Comparison of ENCODE assay signal across 15 cellular contexts in genomic region chr13:41276824-41277223, GRCh38. TPM values are rescaled to one million over a fixed set of nuclear protein-coding genes. Genes with fewer than 3 reads are reported as not detected.
DNase-seq lines count a peak whose midpoint lies in the region; ATAC-seq, FAIRE-seq and TF ChIP-seq lines count a peak whose summit lies in the region.
"Had no signal": no experiment of that assay in that cellular context is flagged by ENCODE, and none has a peak within 500 bp of the region (broad histone marks: within the 10 kb centered on the region; RNA-seq: fewer than 3 reads in every experiment).

No MANE protein-coding gene starts in this region.

- H3K79me1 ChIP-seq in H1 (ENCODE audit: low read depth, low read length), result no peaks in the 10 kb centered on the region

- H3K27ac ChIP-seq in GM23338 (ENCODE audit: low read depth) (no peak overlapping the region), H1 (ENCODE audit: low read depth, low read length) (no peak overlapping the region)

- no peak for ATAC-seq in GM23338
- ATAC-seq in HG02798 (IDR thresholded peaks at IDR 0.05; ENCODE audit: poor library complexity, unreplicated experiment), result no peak
- ATAC-seq: HCT116 had no signal

- H3F3A ChIP-seq in GM23338 (replicated peaks; ENCODE audit: low read depth), result no peaks in the 10 kb centered on the region

- H2BK12ac ChIP-seq in H1 (ENCODE audit: low read depth, low read length), result no peak overlapping the region

- H3K27me3 ChIP-seq in GM23338 (ENCODE audit: insufficient read depth) (no peaks in the 10 kb centered on the region), H1 (replicated peaks in 1 of 4; ENCODE audit: control insufficient read depth in 3 of 4, extremely low read depth in 1 of 4, insufficient read depth in 3 of 4, low read length in 3 of 4) (no peaks in the 10 kb centered on the region)

- no peak overlapping the region for H3K4me3 ChIP-seq in GM23338
- no peak overlapping the region for H3K4me3 ChIP-seq in H1 (ENCODE audit: extremely low read depth in 1 of 4, insufficient read depth in 2 of 4, low read depth in 3 of 4, low read length in 4 of 4)

- peaks cover 12% of the 10 kb centered on the region; the same call in 1 of the 2 replicates for H3K9me2 ChIP-seq in GM23338 (ENCODE audit: insufficient read depth)

- no peak for TF ChIP-seq POLR2A in H1 (IDR thresholded peaks at IDR 0.05; ENCODE audit: control extremely low read depth in 1 of 2, low read depth in 2 of 2, low read length in 2 of 2)

- H4K20me1 ChIP-seq in GM23338 (replicated peaks; ENCODE audit: insufficient read depth), result no peaks in the 10 kb centered on the region
- H4K20me1 ChIP-seq in H1 (replicated peaks in 1 of 2; ENCODE audit: control insufficient read depth in 1 of 2, insufficient read depth in 2 of 2, low read length in 2 of 2), result no peaks in the 10 kb centered on the region

- H3K4ac ChIP-seq in H1 (replicated peaks; ENCODE audit: insufficient read length, low read depth, low read length), result no peak overlapping the region

- peak overlapping the region; percentile 11; the same call in 1 of the 2 replicates for H3K4me2 ChIP-seq in GM23338
- H3K4me2 ChIP-seq in H1 (ENCODE audit: insufficient read depth in 1 of 2, low read depth in 2 of 2, low read length in 2 of 2), result 0 out of 4 replicates have a peak overlapping the region, but pooled peaks of 1 of the 2 experiments have one; percentile 6

- no peak overlapping the region for H3K27ac Mint-ChIP-seq in activated naive CD4-positive, alpha-beta T cell treated with anti-CD3 and anti-CD28 coated beads for 36 hours
- H3K27ac Mint-ChIP-seq in GM23338, result no peak overlapping the region
- H3K27ac Mint-ChIP-seq: CD14-positive monocyte; CD8-positive, alpha-beta memory T cell; IgD-negative memory B cell had no signal

- no peak overlapping the region for H2BK120ac ChIP-seq in H1 (replicated peaks; ENCODE audit: low read depth, low read length)

- H2BK15ac ChIP-seq in H1 (ENCODE audit: low read length), result no peak overlapping the region

- no peaks in the 10 kb centered on the region for H3K36me3 Mint-ChIP-seq in activated naive CD4-positive, alpha-beta T cell treated with anti-CD3 and anti-CD28 coated beads for 36 hours (ENCODE audit: low read depth)
- no peaks in the 10 kb centered on the region for H3K36me3 Mint-ChIP-seq in GM23338 (ENCODE audit: low read depth)
- H3K36me3 Mint-ChIP-seq: CD14-positive monocyte; CD8-positive, alpha-beta memory T cell; IgD-negative memory B cell had no signal

- peaks cover 16% of the 10 kb centered on the region for H3K4me1 Mint-ChIP-seq in activated naive CD4-positive, alpha-beta T cell treated with anti-CD3 and anti-CD28 coated beads for 36 hours (ENCODE audit: low read depth)
- H3K4me1 Mint-ChIP-seq in GM23338, result peaks cover 31% of the 10 kb centered on the region

- H3K18ac ChIP-seq in H1 (ENCODE audit: extremely low read depth, low read length), result no peak overlapping the region

- peaks cover 3% of the 10 kb centered on the region for H3K9me3 Mint-ChIP-seq in activated naive CD4-positive, alpha-beta T cell treated with anti-CD3 and anti-CD28 coated beads for 36 hours
- H3K9me3 Mint-ChIP-seq in GM23338, result peaks cover 5% of the 10 kb centered on the region
- H3K9me3 Mint-ChIP-seq: CD8-positive, alpha-beta memory T cell; IgD-negative memory B cell had no signal

- H3K9ac ChIP-seq in H1 (replicated peaks in 1 of 4; ENCODE audit: extremely low read depth in 1 of 4, low read depth in 3 of 4, low read length in 3 of 4), result no peak overlapping the region

- no peak overlapping the region for H4K91ac ChIP-seq in H1 (replicated peaks; ENCODE audit: insufficient read length, low read length)

- no peaks in the 10 kb centered on the region for H3K36me3 ChIP-seq in GM23338 (ENCODE audit: insufficient read depth)
- no peaks in the 10 kb centered on the region for H3K36me3 ChIP-seq in H1 (ENCODE audit: control insufficient read depth in 2 of 4, insufficient read depth in 4 of 4, low read length in 3 of 4)

- H3K79me2 ChIP-seq in GM23338 (replicated peaks; ENCODE audit: insufficient read depth) (no peaks in the 10 kb centered on the region), H1 (ENCODE audit: control insufficient read depth in 1 of 2, insufficient read depth in 2 of 2, low read length in 2 of 2) (no peaks in the 10 kb centered on the region)

- no peak overlapping the region for H3K56ac ChIP-seq in H1 (replicated peaks; ENCODE audit: insufficient read length, low read depth, low read length)

- no peak overlapping the region for H2AFZ ChIP-seq in GM23338
- no peak overlapping the region for H2AFZ ChIP-seq in H1 (ENCODE audit: low read length)

- peaks cover 36% of the 10 kb centered on the region for H3K4me1 ChIP-seq in GM23338 (ENCODE audit: insufficient read depth)
- peaks cover 0 to 2% (median 0%) of the 10 kb centered on the region in 4 experiments; a peak in 1 of 7 replicates for H3K4me1 ChIP-seq in H1 (replicated peaks in 1 of 4; ENCODE audit: control insufficient read depth in 3 of 4, insufficient read depth in 4 of 4, low read length in 3 of 4)

- H2AK5ac ChIP-seq in H1 (ENCODE audit: low read depth, low read length), result no peak overlapping the region

- H3K14ac ChIP-seq in H1 (ENCODE audit: insufficient read length), result no peak overlapping the region

- TF ChIP-seq EP300 in Ishikawa (IDR thresholded peaks at IDR 0.05; ENCODE audit: borderline replicate concordance) (no peak), H1 (IDR thresholded peaks at IDR 0.05; ENCODE audit: borderline replicate concordance in 1 of 2, low read depth in 2 of 2, low read length in 2 of 2) (no peak)

- DNase-seq in activated naive CD4-positive, alpha-beta T cell treated with anti-CD3 and anti-CD28 coated beads for 36 hours, result peak; percentile 11
- no peak for DNase-seq in activated naive CD4-positive, alpha-beta T cell treated with anti-CD3 and anti-CD28 coated beads, Interleukin-2, amount 50 U/mL, for 16 hours
- DNase-seq in GM23338 (ENCODE audit: low spot score), result no peak
- no peak for DNase-seq in H1 (ENCODE audit: low read depth in 1 of 2, low spot score in 2 of 2)
- no peak for DNase-seq in GM10266 (ENCODE audit: extremely low spot score)
- DNase-seq: Caco-2; CD8-positive, alpha-beta memory T cell; DND-41; GDM1 had no signal

- no peak overlapping the region for H3K23ac ChIP-seq in H1 (ENCODE audit: insufficient read length)

- POLR2A ChIA-PET in H1 (lab: Charles Lee; ENCODE audit: partially characterized antibody), result interaction anchor here (0.6 to 1.7 kb wide), 3 partner anchors 10 to 26 kb away, joined by 3 to 5 read pairs (median 5); no protein-coding TSS in a partner anchor

- H3K23me2 ChIP-seq in H1 (ENCODE audit: low read depth, low read length), result no peaks in the 10 kb centered on the region

- H4K5ac ChIP-seq in H1 (ENCODE audit: insufficient read length, low read depth, low read length), result no peak overlapping the region

- FAIRE-seq in H1 (lab: Jason Lieb, UNC), result no peak
- FAIRE-seq: H54 had no signal

- 0 out of 2 replicates have a peak overlapping the region, but pooled peaks have one; percentile 55 for H2BK20ac ChIP-seq in H1 (ENCODE audit: low read length)

- no peak overlapping the region for H4K8ac ChIP-seq in H1 (ENCODE audit: extremely low read depth, insufficient read depth, low read length)

- no peak for TF ChIP-seq RAD21 in Ishikawa (IDR thresholded peaks at IDR 0.05; ENCODE audit: low read depth)
- no peak for TF ChIP-seq RAD21 in H1 (IDR thresholded peaks at IDR 0.05 in 1 of 2, conservative IDR thresholded peaks at IDR 0.05 in 1 of 2; ENCODE audit: low read depth in 2 of 2, low read length in 2 of 2)

- intact Hi-C loops in activated naive CD4-positive, alpha-beta T cell treated with anti-CD3 and anti-CD28 coated beads for 36 hours (cut with micrococcal nuclease), result no loop called here

- CTCF ChIA-PET in activated naive CD4-positive, alpha-beta T cell treated with anti-CD3 and anti-CD28 coated beads for 36 hours (lab: Charles Lee), result no interaction called here
- CTCF ChIA-PET in H1 (lab: Charles Lee; ENCODE audit: partially characterized antibody), result interaction anchor here (0.7 to 0.9 kb wide), 3 partner anchors 9 to 70 kb away, joined by 3 to 4 read pairs (median 3); no protein-coding TSS in a partner anchor

- H2BK5ac ChIP-seq in H1 (ENCODE audit: low read depth, low read length), result peak overlapping the region; percentile 49; the same call in 1 of the 2 replicates

- H3K9me3 ChIP-seq in H1 (ENCODE audit: insufficient read depth in 2 of 2, low read depth in 1 of 2, low read length in 1 of 2), result peaks cover under 1 to 7% of the 10 kb centered on the region in 2 experiments; a peak in 2 of 4 replicates
- H3K9me3 ChIP-seq: Caco-2 had no signal

- H3K4me3 Mint-ChIP-seq in activated naive CD4-positive, alpha-beta T cell treated with anti-CD3 and anti-CD28 coated beads for 36 hours, result no peak overlapping the region
- H3K4me3 Mint-ChIP-seq in GM23338, result no peak overlapping the region
- H3K4me3 Mint-ChIP-seq: CD14-positive monocyte; CD8-positive, alpha-beta memory T cell; IgD-negative memory B cell had no signal

- H3K27me3 Mint-ChIP-seq in activated naive CD4-positive, alpha-beta T cell treated with anti-CD3 and anti-CD28 coated beads for 36 hours (ENCODE audit: low read depth), result no peaks in the 10 kb centered on the region
- peaks cover under 1% of the 10 kb centered on the region for H3K27me3 Mint-ChIP-seq in GM23338 (ENCODE audit: insufficient read depth, low read depth, poor library complexity)
- H3K27me3 Mint-ChIP-seq: IgD-negative memory B cell had no signal

- TF ChIP-seq CTCF in GM23338 (conservative IDR thresholded peaks at IDR 0.05; ENCODE audit: low read depth in 2 of 2), result no peak
- no peak for TF ChIP-seq CTCF in H1 (IDR thresholded peaks at IDR 0.05; ENCODE audit: control extremely low read depth in 1 of 3, insufficient read depth in 1 of 3, low read depth in 1 of 3, low read length in 3 of 3)
- TF ChIP-seq CTCF in GM10266 (IDR thresholded peaks at IDR 0.05; ENCODE audit: control insufficient read depth, insufficient read depth, low read depth, missing control alignments), result no peak

RNA-seq across cellular contexts. Expression of gene MTRF1, which starts 13.4 kb away (rescaled TPM):
- 10 to 100 TPM; 23.2 to 28.4 TPM for total RNA-seq in activated naive CD4-positive, alpha-beta T cell treated with anti-CD3 and anti-CD28 coated beads for 36 hours
- 22.6 and 28.7 TPM in 2 replicates for total RNA-seq in GM23338 (2014; rRNA removed; shearing (Covaris generic))
- polyA plus RNA-seq in GM23338 (2016; fragmentation: Nextera tagmentation; extraction: Ambion mirVana) (11.9 and 18.4 TPM in 2 replicates), H1 (2011; rRNA removed) (4.8 and 8.0 TPM in 2 replicates)
- total RNA-seq in H1 (2021; fragmentation: NEBNext Ultra II Directional; extraction: Animal tissue kit (Norgen Biotek cat#: 25700)), result 14.1 and 19.2 TPM in 2 replicates
- 12.5 TPM for polyA plus RNA-seq in H1 (2011; cell fraction: cytosol; rRNA removed)
- 8.4 TPM for polyA plus RNA-seq in H1 (2011; cell fraction: nucleus; rRNA removed)
- polyA plus RNA-seq in H1 (2012, experiment 1 of 2), result 11.1 to 19.4 TPM (median 12.2 TPM) in 4 replicates
- polyA plus RNA-seq in H1 (2012, experiment 2 of 2), result 2.7 TPM
- 17.2 TPM for polyA plus RNA-seq in H1 (2013, experiment 1 of 2)
- 14.9 TPM for polyA plus RNA-seq in H1 (2013, experiment 2 of 2)
- polyA minus RNA-seq in H1 (2011; rRNA and poly(A)+ RNA removed), result 13.6 and 14.9 TPM in 2 replicates
- 10.0 TPM for polyA minus RNA-seq in H1 (2011; cell fraction: cytosol; rRNA and poly(A)+ RNA removed)
- polyA minus RNA-seq in H1 (2011; cell fraction: nucleus; rRNA and poly(A)+ RNA removed), result 28.8 TPM

RNA-seq across cellular contexts. Expression of gene NAA16, which starts 34.2 kb away (rescaled TPM):
- 10 to 100 TPM; 29.6 to 31.5 TPM for total RNA-seq in activated naive CD4-positive, alpha-beta T cell treated with anti-CD3 and anti-CD28 coated beads for 36 hours
- total RNA-seq in GM23338 (2014; rRNA removed; shearing (Covaris generic)), result 30.9 and 42.3 TPM in 2 replicates
- polyA plus RNA-seq in GM23338 (2016; fragmentation: Nextera tagmentation; extraction: Ambion mirVana) (43.7 and 51.7 TPM in 2 replicates), H1 (2011; rRNA removed) (9.1 and 11.4 TPM in 2 replicates)
- 38.6 and 40.0 TPM in 2 replicates for total RNA-seq in H1 (2021; fragmentation: NEBNext Ultra II Directional; extraction: Animal tissue kit (Norgen Biotek cat#: 25700))
- 17.3 TPM for polyA plus RNA-seq in H1 (2011; cell fraction: cytosol; rRNA removed)
- 18.4 TPM for polyA plus RNA-seq in H1 (2011; cell fraction: nucleus; rRNA removed)
- 12.4 to 26.3 TPM (median 15.5 TPM) in 4 replicates for polyA plus RNA-seq in H1 (2012, experiment 1 of 2)
- polyA plus RNA-seq in H1 (2012, experiment 2 of 2), result 5.5 TPM
- 40.3 TPM for polyA plus RNA-seq in H1 (2013, experiment 1 of 2)
- 38.9 TPM for polyA plus RNA-seq in H1 (2013, experiment 2 of 2)
- 15.0 and 27.6 TPM in 2 replicates for polyA minus RNA-seq in H1 (2011; rRNA and poly(A)+ RNA removed)
- polyA minus RNA-seq in H1 (2011; cell fraction: cytosol; rRNA and poly(A)+ RNA removed), result 17.0 TPM
- polyA minus RNA-seq in H1 (2011; cell fraction: nucleus; rRNA and poly(A)+ RNA removed), result 52.5 TPM
